ENCODE assay signal across 25 cellular contexts in the genomic region with DNA sequence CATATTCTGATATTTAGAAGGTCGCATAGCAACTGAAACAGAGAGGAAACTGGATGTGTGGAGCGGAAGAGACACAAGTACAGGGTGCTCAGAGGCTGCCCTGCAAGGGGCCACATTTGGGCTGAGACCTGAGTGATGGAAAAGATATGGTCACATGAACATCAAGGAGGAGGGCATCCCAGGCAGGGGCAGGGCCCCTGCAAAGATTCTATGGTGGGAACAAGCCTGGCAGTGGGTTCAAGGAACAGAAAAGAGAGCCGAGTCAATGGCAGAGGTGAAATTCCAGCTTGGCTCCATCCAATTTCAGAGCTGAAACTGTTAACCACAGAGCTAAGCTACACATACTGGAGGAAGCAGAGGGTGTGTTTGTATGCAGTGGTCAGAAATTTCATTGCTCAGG.
"Had no signal": no experiment of that assay in that cellular context is flagged by ENCODE, and none has a peak within 500 bp of the region (broad histone marks: within the 10 kb centered on the region; RNA-seq: fewer than 3 reads in every experiment).

No MANE protein-coding gene starts in this region.

- ATAC-seq: effector memory CD8-positive, alpha-beta T cell; esophagus mucosa; foreskin keratinocyte; heart right ventricle; left colon; left lobe of liver; left ventricle myocardium superior; lower lobe of right lung; mucosa of descending colon had no signal

- H3K36me3 ChIP-seq: colonic mucosa, heart right ventricle, lower lobe of right lung had no signal

- H3K9me3 ChIP-seq: colonic mucosa, heart right ventricle, lower lobe of right lung, mucosa of descending colon had no signal

- H3K27ac ChIP-seq: colonic mucosa, epithelial cell of prostate, foreskin keratinocyte, heart right ventricle, lower lobe of right lung had no signal

- H3K27me3 ChIP-seq: colonic mucosa, foreskin keratinocyte had no signal

- H3K4me1 ChIP-seq: colonic mucosa, foreskin keratinocyte, heart right ventricle, lower lobe of right lung had no signal

- H3K4me3 ChIP-seq: colonic mucosa, heart right ventricle, lower lobe of right lung, mucosa of descending colon had no signal

- DNase-seq: cerebellar nuclear complex; colonic mucosa; cortex of kidney; effector CD8-positive, alpha-beta T cell; effector memory CD8-positive, alpha-beta T cell; endodermal cell; erythroblast; foreskin keratinocyte; glutamatergic neuron; head of caudate nucleus; heart right ventricle; hippocampal formation; kidney; kidney glomerular epithelial cell; left colon; left ventricle myocardium superior; lower lobe of right lung; mesenchymal stem cell; mucosa of descending colon had no signal

- FAIRE-seq: endometrium, frontal cortex, islet of Langerhans, kidney had no signal
